ENCODE assay signal across 19 cellular contexts in genomic region chr10:60893231-60893630, GRCh38. TPM values are rescaled to one million over a fixed set of nuclear protein-coding genes. Genes with fewer than 3 reads are reported as not detected.
"Had no signal": no experiment of that assay in that cellular context is flagged by ENCODE, and none has a peak within 500 bp of the region (broad histone marks: within the 10 kb centered on the region; RNA-seq: fewer than 3 reads in every experiment).

No MANE protein-coding gene starts in this region.

- H3K4me3 ChIP-seq: esophagus squamous epithelium, left lung, lung, upper lobe of left lung had no signal

- ATAC-seq: activated CD4-positive, CD25-positive, alpha-beta regulatory T cell treated with anti-CD3 and anti-CD28 coated beads, Interleukin-2, amount 50 U/mL, for 24 hours; activated CD8-positive, alpha-beta T cell treated with anti-CD3 and anti-CD28 coated beads for 36 hours; activated naive CD4-positive, alpha-beta T cell treated with anti-CD3 and anti-CD28 coated beads, Interleukin-2, amount 50 U/mL, for 72 hours; left lung; naive thymus-derived CD8-positive, alpha-beta T cell had no signal

- H3K36me3 ChIP-seq: brain microvascular endothelial cell had no signal

- H3K27ac ChIP-seq: brain microvascular endothelial cell, esophagus squamous epithelium, left lung, upper lobe of left lung, VCaP had no signal

- H3K9me3 ChIP-seq: esophagus squamous epithelium, left lung, upper lobe of left lung had no signal

- DNase-seq: activated CD4-positive, alpha-beta T cell treated with anti-CD3 and anti-CD28 coated beads, Interleukin-2, amount 10 ng/mL, durations not matched to agents 24 days and 14 days; activated CD8-positive, alpha-beta T cell treated with anti-CD3 and anti-CD28 coated beads for 36 hours; activated T-cell treated with anti-CD3 and anti-CD28 coated beads, Interleukin-2, amount 50 U/mL, for 1 hour; aorta; brain microvascular endothelial cell; central memory CD4-positive, alpha-beta T cell; effector memory CD4-positive, alpha-beta T cell; esophagus squamous epithelium; kidney glomerular epithelial cell; left lung; naive thymus-derived CD8-positive, alpha-beta T cell; stimulated activated CD4-positive, alpha-beta T cell treated with anti-CD3 and anti-CD28 coated beads, Interleukin-4, amount 100 ng/mL, for 24 hours; stimulated activated naive CD4-positive, alpha-beta T cell treated with Interleukin-2 at 50 U/mL for 16 hours; upper lobe of left lung had no signal

- H3K27me3 ChIP-seq: brain microvascular endothelial cell, esophagus squamous epithelium, left lung, upper lobe of left lung had no signal

RNA-seq across cellular contexts. Expression of gene RHOBTB1, which starts 50.8 kb away (rescaled TPM):
- total RNA-seq: activated CD4-positive, alpha-beta T cell treated with anti-CD3 and anti-CD28 coated beads, Interleukin-2, amount 10 ng/mL, durations not matched to agents 24 days and 14 days; T-helper 2 cell treated with Interferon-gamma antibody and Interleukin-4, amounts not matched to agents 100 ng/mL and 5 ng/mL, for 36 hours had no signal
- polyA plus RNA-seq: naive thymus-derived CD8-positive, alpha-beta T cell had no signal
